ENCODE assay signal across 21 cellular contexts in genomic region chr7:119963654-119964053, GRCh38.
"Had no signal": no experiment of that assay in that cellular context is flagged by ENCODE, and none has a peak within 500 bp of the region (broad histone marks: within the 10 kb centered on the region; RNA-seq: fewer than 3 reads in every experiment).

No MANE protein-coding gene starts in this region.

- H3K27ac Mint-ChIP-seq: activated CD4-positive, alpha-beta memory T cell treated with anti-CD3 and anti-CD28 coated beads, Interleukin-2, amount 10 ng/mL, durations not matched to agents 7 days and 5 days; activated naive CD4-positive, alpha-beta T cell treated with anti-CD3 and anti-CD28 coated beads, Interleukin-2, amount 50 U/mL, for 72 hours; endodermal cell; naive thymus-derived CD8-positive, alpha-beta T cell; stimulated activated naive B cell treated with anti-CD40 and anti-IgM and Interleukin-4, amounts not matched to agents 10 μg/mL and 1 μg/mL and 100 μg/mL, for 72 hours; T-cell; WTC11 had no signal

- H3K36me3 Mint-ChIP-seq: activated naive CD4-positive, alpha-beta T cell treated with anti-CD3 and anti-CD28 coated beads, Interleukin-2, amount 50 U/mL, for 72 hours; naive thymus-derived CD8-positive, alpha-beta T cell; stimulated activated naive B cell treated with anti-CD40 and anti-IgM and Interleukin-4, amounts not matched to agents 10 μg/mL and 1 μg/mL and 100 μg/mL, for 72 hours; T-cell; WTC11 had no signal

- H3K4me3 ChIP-seq: gastroesophageal sphincter, heart right ventricle, lung, thyroid gland, uterus had no signal

- H3K27me3 ChIP-seq: gastroesophageal sphincter, heart right ventricle, thyroid gland, uterus had no signal

- ATAC-seq: activated naive CD4-positive, alpha-beta T cell treated with anti-CD3 and anti-CD28 coated beads, Interleukin-2, amount 50 U/mL, for 72 hours; gastroesophageal sphincter; heart right ventricle; naive thymus-derived CD8-positive, alpha-beta T cell; stimulated activated naive B cell treated with anti-CD40 and anti-IgM and Interleukin-4, amounts not matched to agents 10 μg/mL and 1 μg/mL and 100 μg/mL, for 72 hours; T-cell; WTC11 had no signal

- H3K27ac ChIP-seq: gastroesophageal sphincter, heart right ventricle, thyroid gland, uterus had no signal

- H3K9me3 Mint-ChIP-seq: activated CD4-positive, alpha-beta memory T cell treated with anti-CD3 and anti-CD28 coated beads, Interleukin-2, amount 10 ng/mL, durations not matched to agents 7 days and 5 days; endodermal cell; stimulated activated naive B cell treated with anti-CD40 and anti-IgM and Interleukin-4, amounts not matched to agents 10 μg/mL and 1 μg/mL and 100 μg/mL, for 72 hours; WTC11 had no signal

- H3K4me1 ChIP-seq: gastroesophageal sphincter, thyroid gland, uterus had no signal

- H3K9me3 ChIP-seq: gastroesophageal sphincter, heart right ventricle, thyroid gland, uterus had no signal

- H3K4me3 Mint-ChIP-seq: activated CD4-positive, alpha-beta memory T cell treated with anti-CD3 and anti-CD28 coated beads, Interleukin-2, amount 10 ng/mL, durations not matched to agents 7 days and 5 days; endodermal cell; naive thymus-derived CD8-positive, alpha-beta T cell; stimulated activated naive B cell treated with anti-CD40 and anti-IgM and Interleukin-4, amounts not matched to agents 10 μg/mL and 1 μg/mL and 100 μg/mL, for 72 hours; T-cell; WTC11 had no signal

- H3K36me3 ChIP-seq: gastroesophageal sphincter, heart right ventricle, thyroid gland, uterus had no signal

- H3K27me3 Mint-ChIP-seq: activated CD4-positive, alpha-beta memory T cell treated with anti-CD3 and anti-CD28 coated beads, Interleukin-2, amount 10 ng/mL, durations not matched to agents 7 days and 5 days; naive thymus-derived CD8-positive, alpha-beta T cell; stimulated activated naive B cell treated with anti-CD40 and anti-IgM and Interleukin-4, amounts not matched to agents 10 μg/mL and 1 μg/mL and 100 μg/mL, for 72 hours; T-cell had no signal

- DNase-seq: activated CD4-positive, alpha-beta memory T cell treated with anti-CD3 and anti-CD28 coated beads, Interleukin-2, amount 10 ng/mL, durations not matched to agents 7 days and 5 days; activated CD4-positive, alpha-beta T cell treated with anti-CD3 and anti-CD28 coated beads for 4 hours; activated effector memory CD4-positive, alpha-beta T cell treated with anti-CD3 and anti-CD28 coated beads, Interleukin-2, amount 50 U/mL, for 16 hours; activated T-cell treated with anti-CD3 and anti-CD28 coated beads, Interleukin-2, amount 50 U/mL, for 48 hours; amygdala; cerebellar nuclear complex; endodermal cell; heart right ventricle; naive thymus-derived CD8-positive, alpha-beta T cell; posterior cingulate gyrus; retina; stimulated activated CD4-positive, alpha-beta T cell treated with anti-CD3 and anti-CD28 coated beads, Interleukin-2, amount 100 ng/mL, for 48 hours; stimulated activated naive B cell treated with anti-CD40 and anti-IgM and Interleukin-4, amounts not matched to agents 10 μg/mL and 1 μg/mL and 100 μg/mL, for 72 hours; T-cell; T1000; thyroid gland; uterus had no signal

- H3K4me1 Mint-ChIP-seq: activated CD4-positive, alpha-beta memory T cell treated with anti-CD3 and anti-CD28 coated beads, Interleukin-2, amount 10 ng/mL, durations not matched to agents 7 days and 5 days; endodermal cell; naive thymus-derived CD8-positive, alpha-beta T cell; stimulated activated naive B cell treated with anti-CD40 and anti-IgM and Interleukin-4, amounts not matched to agents 10 μg/mL and 1 μg/mL and 100 μg/mL, for 72 hours; T-cell; WTC11 had no signal
